In genomic region chr17:31564291-31564690, GRCh38 we compare ENCODE assay signal across 19 cellular contexts.
DNase-seq lines count a peak whose midpoint lies in the region; ATAC-seq, FAIRE-seq and TF ChIP-seq lines count a peak whose summit lies in the region.
"Had no signal": no experiment of that assay in that cellular context is flagged by ENCODE, and none has a peak within 500 bp of the region (broad histone marks: within the 10 kb centered on the region; RNA-seq: fewer than 3 reads in every experiment).

No MANE protein-coding gene starts in this region.

- H3K79me2 ChIP-seq in HepG2 (ENCODE audit: insufficient read depth, low read length) (no peaks in the 10 kb centered on the region), osteoblast (ENCODE audit: insufficient read depth, low read length) (peaks cover 100% of the 10 kb centered on the region)

- H3K27ac ChIP-seq in right lobe of liver, result peak overlapping the region in 2 of 3 donors; percentile 52 to 93
- H3K27ac ChIP-seq in HepG2 (ENCODE audit: extremely low read length, insufficient read depth, low read length), result no peak overlapping the region
- H3K27ac ChIP-seq in coronary artery, result peak overlapping the region; percentile 48 to 89
- H3K27ac ChIP-seq in osteoblast (ENCODE audit: low read depth, low read length), result peak overlapping the region; percentile 94
- H3K27ac ChIP-seq in vagina, result peak overlapping the region; percentile 27
- H3K27ac ChIP-seq: colonic mucosa had no signal

- H3K4me3 ChIP-seq in right lobe of liver, result no peak overlapping the region
- H3K4me3 ChIP-seq in HepG2 (replicated peaks in 1 of 3; ENCODE audit: insufficient read depth in 1 of 3, low read depth in 2 of 3, low read length in 3 of 3), result no peak overlapping the region
- no peak overlapping the region for H3K4me3 ChIP-seq in coronary artery
- H3K4me3 ChIP-seq in osteoblast (ENCODE audit: insufficient read depth, low read length), result no peak overlapping the region
- no peak overlapping the region for H3K4me3 ChIP-seq in vagina
- H3K4me3 ChIP-seq: colonic mucosa, gastrocnemius medialis had no signal

- H3K36me3 ChIP-seq in right lobe of liver (no peaks in the 10 kb centered on the region), HepG2 (replicated peaks in 1 of 2; ENCODE audit: control insufficient read depth in 1 of 2, insufficient read depth in 2 of 2, low read length in 2 of 2) (no peaks in the 10 kb centered on the region), osteoblast (ENCODE audit: insufficient read depth, low read length) (peaks cover 30% of the 10 kb centered on the region), vagina (no peaks in the 10 kb centered on the region)
- H3K36me3 ChIP-seq: colonic mucosa, gastrocnemius medialis had no signal

- H2AFZ ChIP-seq in HepG2 (ENCODE audit: low read length), result no peak overlapping the region
- no peak overlapping the region for H2AFZ ChIP-seq in osteoblast (ENCODE audit: low read length)

- 87% methylated on average over 4 of the region's 8 CpGs for WGBS in right lobe of liver (ENCODE audit: insufficient coverage, low coverage, low lambda C conversion rate, missing lambda C conversion rate)
- WGBS in HepG2 (ENCODE audit: low lambda C conversion rate), result 100% methylated on average over 1 of the region's 8 CpGs

- ATAC-seq in right lobe of liver (no peak), HepG2 (no peak), GM21360 (IDR thresholded peaks at IDR 0.05; ENCODE audit: unreplicated experiment) (no peak)
- ATAC-seq: activated CD8-positive, alpha-beta T cell treated with anti-CD3 and anti-CD28 coated beads for 36 hours; gastrocnemius medialis had no signal

- H3K4me2 ChIP-seq in HepG2 (ENCODE audit: low read depth, low read length) (no peak overlapping the region), osteoblast (ENCODE audit: insufficient read depth, low read length) (peak overlapping the region; percentile 69)

- TF ChIP-seq EP300 in HepG2 (IDR thresholded peaks at IDR 0.05; ENCODE audit: low read depth in 2 of 2, low read length in 2 of 2) (no peak), HepG2 (CRISPR knock-in tag; IDR thresholded peaks at IDR 0.05; ENCODE audit: borderline replicate concordance) (no peak)

- POLR2A ChIA-PET in HepG2 (lab: Yijun Ruan, JAX), result no interaction called here

- H3K4me1 ChIP-seq in right lobe of liver (peaks cover 0 to 81% (median 27%) of the 10 kb centered on the region in 4 donors), HepG2 (ENCODE audit: insufficient read depth, low read length) (peaks cover 53% of the 10 kb centered on the region), osteoblast (ENCODE audit: insufficient read depth, low read length) (peaks cover 82% of the 10 kb centered on the region), vagina (peaks cover 78% of the 10 kb centered on the region)

- H3K27me3 ChIP-seq in right lobe of liver (no peaks in the 10 kb centered on the region), HepG2 (ENCODE audit: control insufficient read depth in 1 of 2, insufficient read depth in 2 of 2, low read length in 2 of 2) (peaks cover 2 to 15% of the 10 kb centered on the region in 2 experiments; a peak in 2 of 5 replicates), osteoblast (ENCODE audit: insufficient read depth, low read length) (no peaks in the 10 kb centered on the region), vagina (no peaks in the 10 kb centered on the region)
- H3K27me3 ChIP-seq: colonic mucosa had no signal

- H3K9me3 ChIP-seq in right lobe of liver, result no peaks in the 10 kb centered on the region
- no peaks in the 10 kb centered on the region for H3K9me3 ChIP-seq in HepG2 (ENCODE audit: low read length)
- no peaks in the 10 kb centered on the region for H3K9me3 ChIP-seq in osteoblast (ENCODE audit: low read depth, low read length)
- no peaks in the 10 kb centered on the region for H3K9me3 ChIP-seq in vagina
- H3K9me3 ChIP-seq: colonic mucosa, gastrocnemius medialis had no signal

- no peaks in the 10 kb centered on the region for H4K20me1 ChIP-seq in HepG2 (ENCODE audit: insufficient read depth, low read length)
- peaks cover 84% of the 10 kb centered on the region for H4K20me1 ChIP-seq in osteoblast (ENCODE audit: insufficient read depth, low read length)

- intact Hi-C loops in right lobe of liver (cut with DNase I), result no loop called here
- intact Hi-C loops in HepG2 (cut with micrococcal nuclease; ENCODE audit: unreplicated experiment), result no loop called here
- intact Hi-C loops in vagina (cut with DNase I), result loop anchor here (10.0 kb wide), 1 partner anchor 131 kb away; no protein-coding TSS in a partner anchor

- TF ChIP-seq CTCF in right lobe of liver (IDR thresholded peaks at IDR 0.05) (no peak), HepG2 (CRISPR knock-in tag; IDR thresholded peaks at IDR 0.05) (no peak), coronary artery (IDR thresholded peaks at IDR 0.05) (no peak), osteoblast (IDR thresholded peaks at IDR 0.05; ENCODE audit: extremely low read depth, low read depth, low read length) (no peak), vagina (IDR thresholded peaks at IDR 0.05) (no peak)

- in situ Hi-C loops in HepG2 (cut with HindIII; ENCODE audit: extremely low pct_ligation_motif_present, low pct_unique_long_range_greater_than_20kb), result no loop called here

- no peak for TF ChIP-seq POLR2A in right lobe of liver (IDR thresholded peaks at IDR 0.05)
- TF ChIP-seq POLR2A in HepG2 (IDR thresholded peaks at IDR 0.05; ENCODE audit: insufficient read depth in 1 of 2, low read depth in 2 of 2, low read length in 2 of 2), result no peak
- no peak for TF ChIP-seq POLR2A in vagina (IDR thresholded peaks at IDR 0.05)

- no TSS peak for BruUV-seq in HepG2 (replicated peaks; lab: Mats Ljungman, UMichigan)

- FAIRE-seq in HepG2 (lab: Jason Lieb, UNC), result no peak
- FAIRE-seq: A204.1 had no signal

- H3K9ac ChIP-seq in HepG2 (ENCODE audit: insufficient read depth, low read depth, low read length), result no peak overlapping the region

- DNase-seq in right lobe of liver, result no peak
- DNase-seq in HepG2 (ENCODE audit: low spot score), result no peak
- no peak for DNase-seq in coronary artery (ENCODE audit: low spot score)
- no peak for DNase-seq in osteoblast (ENCODE audit: insufficient read length, low spot score, missing footprints)
- no peak for DNase-seq in vagina (ENCODE audit: extremely low spot score in 2 of 2)
- no peak for DNase-seq in stimulated activated naive CD4-positive, alpha-beta T cell treated with Interleukin-2 at 50 U/mL for 16 hours (lab: John Stamatoyannopoulos, UW)
- no peak for DNase-seq in medulla oblongata (ENCODE audit: extremely low spot score)
- DNase-seq: activated B cell treated with CpG ODN at 0.5 μM for 24 hours; activated CD8-positive, alpha-beta T cell treated with anti-CD3 and anti-CD28 coated beads for 36 hours; activated naive CD4-positive, alpha-beta T cell treated with anti-CD3 and anti-CD28 coated beads, Interleukin-2, amount 50 U/mL, for 16 hours; activated T-cell treated with anti-CD3 and anti-CD28 coated beads, Interleukin-2, amount 50 U/mL, for 24 hours; CD4-positive, alpha-beta memory T cell; colonic mucosa; NCI-H187 treated with DMSO at 0.1 percent for 48 hours; stimulated activated CD8-positive, alpha-beta memory T cell treated with anti-CD3 and anti-CD28 coated beads, Interleukin-4, amount 100 ng/mL, for 48 hours; T-helper 2 cell had no signal

- TF ChIP-seq RAD21 in HepG2 (CRISPR knock-in tag; IDR thresholded peaks at IDR 0.05), result no peak

- CTCF ChIA-PET in HepG2 (lab: Yijun Ruan, JAX; ENCODE audit: low intra/inter-chr PET ratio, low total read pairs), result no interaction called here

TF ChIP-seq in HepG2, 621 proteins besides CTCF, POLR2A, EP300 and RAD21 (continues in another document):
- TF ChIP-seq ETV5 (CRISPR knock-in tag; IDR thresholded peaks at IDR 0.05; ENCODE audit: borderline replicate concordance) (no peak), HNRNPK (IDR thresholded peaks at IDR 0.05; ENCODE audit: low read depth, low read length, poor library complexity, severe bottlenecking) (no peak), TERF1 (CRISPR knock-in tag; IDR thresholded peaks at IDR 0.05) (no peak), ZBTB49 (CRISPR knock-in tag; IDR thresholded peaks at IDR 0.05; ENCODE audit: borderline replicate concordance) (no peak), REXO4 (CRISPR knock-in tag; IDR thresholded peaks at IDR 0.05; ENCODE audit: borderline replicate concordance) (no peak), SMAD9 (CRISPR knock-in tag; IDR thresholded peaks at IDR 0.05) (no peak), ZNF33B (CRISPR knock-in tag; IDR thresholded peaks at IDR 0.05) (no peak), CC2D1A (CRISPR knock-in tag; IDR thresholded peaks at IDR 0.05) (no peak), ATF4 (CRISPR knock-in tag; IDR thresholded peaks at IDR 0.05) (no peak)
